In genomic region chr1:212013672-212014071, GRCh38 we compare ENCODE assay signal across 27 cellular contexts.
"Had no signal": no experiment of that assay in that cellular context is flagged by ENCODE, and none has a peak within 500 bp of the region (broad histone marks: within the 10 kb centered on the region; RNA-seq: fewer than 3 reads in every experiment).

No MANE protein-coding gene starts in this region.

- H2AFZ ChIP-seq: parathyroid adenoma had no signal

- H3K27me3 ChIP-seq: body of pancreas, cardiac muscle cell, colonic mucosa, sigmoid colon, thyroid gland had no signal

- H3K79me2 ChIP-seq: parathyroid adenoma had no signal

- H3K4me3 ChIP-seq: body of pancreas, cardiac muscle cell, colonic mucosa, psoas muscle, sigmoid colon, thyroid gland had no signal

- H3K36me3 ChIP-seq: colonic mucosa, thyroid gland had no signal

- H3K9ac ChIP-seq: parathyroid adenoma had no signal

- H3K27ac ChIP-seq: body of pancreas, cardiac muscle cell, colonic mucosa, parathyroid adenoma, psoas muscle, sigmoid colon, thyroid gland, VCaP had no signal

- ATAC-seq: activated naive CD4-positive, alpha-beta T cell treated with anti-CD3 and anti-CD28 coated beads, Interleukin-2, amount 50 U/mL, for 72 hours; activated T-cell treated with anti-CD3 and anti-CD28 coated beads, Interleukin-2, amount 50 U/mL, for 72 hours; body of pancreas; left cardiac atrium; psoas muscle; stimulated activated effector memory CD8-positive, alpha-beta T cell treated with anti-CD3 and anti-CD28 coated beads, Interleukin-12 subunit alpha, Interleukin-12 subunit beta, amount 100 ng/mL, for 72 hours had no signal

- DNase-seq: activated CD4-positive, alpha-beta T cell treated with anti-CD3 and anti-CD28 coated beads for 4 hours; activated CD4-positive, alpha-beta T cell treated with anti-CD3 and anti-CD28 coated beads, Interleukin-2, amount 50 U/mL, for 4 hours; activated naive CD4-positive, alpha-beta T cell; activated T-cell treated with anti-CD3 and anti-CD28 coated beads for 4 hours; activated T-cell treated with anti-CD3 and anti-CD28 coated beads, Interleukin-2, amount 50 U/mL, for 72 hours; aorta; body of pancreas; cerebellar nuclear complex; colonic mucosa; effector CD8-positive, alpha-beta T cell; erythroblast; head of caudate nucleus; hippocampal formation; left cardiac atrium; mammary epithelial cell; naive B cell; nucleus accumbens; psoas muscle; sigmoid colon; small intestine; stimulated activated CD4-positive, alpha-beta T cell treated with anti-CD3 and anti-CD28 coated beads, Interleukin-4, amount 100 ng/mL, for 24 hours; thyroid gland had no signal

- H3K9me3 ChIP-seq: body of pancreas, colonic mucosa, psoas muscle, sigmoid colon, thyroid gland had no signal

- H3K4me1 ChIP-seq: colonic mucosa, parathyroid adenoma, psoas muscle, sigmoid colon had no signal
